ENCODE assay signal across 29 cellular contexts in the genomic region with DNA sequence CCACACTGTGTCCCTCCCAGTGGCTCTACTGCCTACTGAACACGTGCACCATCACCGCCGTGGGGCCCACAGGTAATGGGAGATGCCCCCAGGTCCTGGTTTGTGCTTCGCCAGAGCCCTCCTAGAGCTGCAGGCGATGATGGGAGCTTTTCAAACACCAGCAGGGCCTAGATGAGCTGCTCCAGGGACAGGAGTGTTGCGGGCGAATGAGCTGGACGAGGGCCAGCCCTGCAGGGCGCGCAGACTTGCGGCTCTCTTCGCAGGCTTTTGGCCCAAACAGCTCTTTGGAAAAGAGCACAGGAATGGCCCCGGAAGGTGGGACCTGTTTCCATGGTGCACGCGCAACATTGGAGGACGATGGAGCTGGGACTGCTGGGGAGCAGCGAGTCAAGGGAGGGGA.
A peak's percentile ranks its signal among the peaks of the same experiment; 100 is the strongest.
DNase-seq lines count a peak whose midpoint lies in the region; ATAC-seq and TF ChIP-seq lines count a peak whose summit lies in the region.
"Had no signal": no experiment of that assay in that cellular context is flagged by ENCODE, and none has a peak within 500 bp of the region (broad histone marks: within the 10 kb centered on the region; RNA-seq: fewer than 3 reads in every experiment).

No MANE protein-coding gene starts in this region.

- H3K4me3 ChIP-seq in SK-N-SH (ENCODE audit: low read depth in 2 of 2, low read length in 1 of 2): no peak overlapping the region
- H3K4me3 ChIP-seq: HAP-1, prostate gland, stomach, uterus had no signal

- no peak overlapping the region for H3K9ac ChIP-seq in SK-N-SH

- H3K27ac ChIP-seq in SK-N-SH (ENCODE audit: low read depth in 2 of 2, low read length in 1 of 2): no peak overlapping the region
- H3K27ac ChIP-seq: prostate gland, stomach, uterus had no signal

- peak; percentile 43 for DNase-seq in SK-N-SH
- peak; percentile 24 for DNase-seq in NCI-H1694 treated with DMSO at 0.1 percent for 48 hours (lab: John Stamatoyannopoulos, UW)
- DNase-seq in astrocyte of the hippocampus (ENCODE audit: low read depth, low spot score): peak; percentile 39
- DNase-seq in HuH-7 (ENCODE audit: low spot score): no peak
- DNase-seq: ACHN; activated CD4-positive, CD25-positive, alpha-beta regulatory T cell treated with anti-CD3 and anti-CD28 coated beads, Interleukin-2, amount 50 U/mL, for 72 hours; activated CD8-positive, alpha-beta memory T cell treated with anti-CD3 and anti-CD28 coated beads, Interleukin-2, amount 50 U/mL, for 48 hours; activated CD8-positive, alpha-beta T cell treated with anti-CD3 and anti-CD28 coated beads for 36 hours; activated naive CD4-positive, alpha-beta T cell treated with anti-CD3 and anti-CD28 coated beads for 36 hours; dermis blood vessel endothelial cell; DND-41; foreskin fibroblast; GF-D8; head of caudate nucleus; Karpas-422; naive B cell; NCI-H1436 treated with DMSO at 0.1 percent for 48 hours; NCI-H2227 treated with DMSO at 0.1 percent for 48 hours; RPMI8226; stimulated activated CD8-positive, alpha-beta memory T cell treated with anti-CD3 and anti-CD28 coated beads, Interleukin-4, amount 100 ng/mL, for 48 hours; stomach; uterus had no signal

- TF ChIP-seq RAD21 in SK-N-SH (IDR thresholded peaks at IDR 0.05; ENCODE audit: low read length): no peak

- no peak overlapping the region for H3K4me2 ChIP-seq in SK-N-SH

- no peaks in the 10 kb centered on the region for H4K20me1 ChIP-seq in SK-N-SH (ENCODE audit: insufficient read depth)

- CTCF ChIA-PET in SK-N-SH (lab: Yijun Ruan, JAX): interaction anchor here (0.7 kb wide), 1 partner anchor 408 kb away, joined by 3 read pairs; no protein-coding TSS in a partner anchor

- no peaks in the 10 kb centered on the region for H3K79me2 ChIP-seq in SK-N-SH (ENCODE audit: insufficient read depth)

- no peaks in the 10 kb centered on the region for H3F3A ChIP-seq in SK-N-SH (replicated peaks; ENCODE audit: insufficient read depth)

- H3K36me3 ChIP-seq in SK-N-SH (replicated peaks in 1 of 2; ENCODE audit: control insufficient read depth in 1 of 2, insufficient read depth in 2 of 2, low read length in 1 of 2): no peaks in the 10 kb centered on the region
- H3K36me3 ChIP-seq: HAP-1, prostate gland, stomach, uterus had no signal

- TF ChIP-seq EP300 in SK-N-SH (IDR thresholded peaks at IDR 0.05; ENCODE audit: borderline replicate concordance in 1 of 2, low read depth in 1 of 2, low read length in 1 of 2): no peak

- no peak for TF ChIP-seq CTCF in SK-N-SH (IDR thresholded peaks at IDR 0.05)

- no peaks in the 10 kb centered on the region for H3K9me2 ChIP-seq in SK-N-SH

- no peaks in the 10 kb centered on the region for H3K27me3 ChIP-seq in SK-N-SH (ENCODE audit: insufficient read depth)
- H3K27me3 ChIP-seq: uterus had no signal

- H3K4me1 ChIP-seq in SK-N-SH (ENCODE audit: control insufficient read depth in 1 of 2, insufficient read depth in 2 of 2, low read depth in 1 of 2, low read length in 1 of 2): peaks cover 0 to 2% of the 10 kb centered on the region in 2 experiments; a peak in 1 of 4 replicates
- H3K4me1 ChIP-seq: prostate gland, stomach, uterus had no signal

- no peaks in the 10 kb centered on the region for H3K9me3 ChIP-seq in SK-N-SH
- H3K9me3 ChIP-seq: HAP-1, prostate gland, stomach, uterus had no signal

- no peak overlapping the region for H2AFZ ChIP-seq in SK-N-SH (ENCODE audit: low read depth)

- POLR2A ChIA-PET in SK-N-SH (lab: Yijun Ruan, JAX): no interaction called here

- WGBS in SK-N-SH (ENCODE audit: low lambda C conversion rate): 71% methylated on average over 14 of the region's 17 CpGs

- no peak for ATAC-seq in SK-N-SH treated with all-trans-retinoic acid at 6 μM for 48 hours
- no peak for ATAC-seq in GM19395 (IDR thresholded peaks at IDR 0.05; ENCODE audit: unreplicated experiment)
- ATAC-seq in HG03045 (IDR thresholded peaks at IDR 0.05; ENCODE audit: unreplicated experiment): no peak
- ATAC-seq: activated CD8-positive, alpha-beta T cell treated with anti-CD3 and anti-CD28 coated beads for 36 hours; HepG2; sciatic nerve had no signal

TF ChIP-seq in SK-N-SH, 30 proteins besides CTCF, POLR2A, EP300 and RAD21:
- no peak for TF ChIP-seq NRF1 (IDR thresholded peaks at IDR 0.05; ENCODE audit: low read depth, low read length)
- no peak for TF ChIP-seq CHD2 (IDR thresholded peaks at IDR 0.05; ENCODE audit: low read length, partially characterized antibody)
- no peak for TF ChIP-seq TEAD4 (IDR thresholded peaks at IDR 0.05; ENCODE audit: borderline replicate concordance, insufficient read depth)
- no peak for TF ChIP-seq TAF1 (IDR thresholded peaks at IDR 0.05; ENCODE audit: borderline replicate concordance, low read depth, low read length)
- TF ChIP-seq GATA2 (CRISPR knock-in tag; IDR thresholded peaks at IDR 0.05): no peak
- no peak for TF ChIP-seq RFX5 (IDR thresholded peaks at IDR 0.05; ENCODE audit: low read length)
- no peak for TF ChIP-seq NFIC (IDR thresholded peaks at IDR 0.05; ENCODE audit: borderline replicate concordance)
- TF ChIP-seq FOXM1 (IDR thresholded peaks at IDR 0.05; ENCODE audit: low read depth): no peak

TF ChIP-seq in SK-N-SH treated with all-trans-retinoic acid at 6 μM for 48 hours, 23 proteins besides CTCF, POLR2A, EP300 and RAD21:
- TF ChIP-seq ZNF70 (CRISPR knock-in tag; IDR thresholded peaks at IDR 0.05): no peak
- no peak for TF ChIP-seq ZFP3 (CRISPR knock-in tag; IDR thresholded peaks at IDR 0.05)
- TF ChIP-seq BACH2 (CRISPR knock-in tag; IDR thresholded peaks at IDR 0.05; ENCODE audit: borderline replicate concordance): no peak
- no peak for TF ChIP-seq PATZ1 (CRISPR knock-in tag; IDR thresholded peaks at IDR 0.05; ENCODE audit: borderline replicate concordance)
- TF ChIP-seq, protein P1, sequence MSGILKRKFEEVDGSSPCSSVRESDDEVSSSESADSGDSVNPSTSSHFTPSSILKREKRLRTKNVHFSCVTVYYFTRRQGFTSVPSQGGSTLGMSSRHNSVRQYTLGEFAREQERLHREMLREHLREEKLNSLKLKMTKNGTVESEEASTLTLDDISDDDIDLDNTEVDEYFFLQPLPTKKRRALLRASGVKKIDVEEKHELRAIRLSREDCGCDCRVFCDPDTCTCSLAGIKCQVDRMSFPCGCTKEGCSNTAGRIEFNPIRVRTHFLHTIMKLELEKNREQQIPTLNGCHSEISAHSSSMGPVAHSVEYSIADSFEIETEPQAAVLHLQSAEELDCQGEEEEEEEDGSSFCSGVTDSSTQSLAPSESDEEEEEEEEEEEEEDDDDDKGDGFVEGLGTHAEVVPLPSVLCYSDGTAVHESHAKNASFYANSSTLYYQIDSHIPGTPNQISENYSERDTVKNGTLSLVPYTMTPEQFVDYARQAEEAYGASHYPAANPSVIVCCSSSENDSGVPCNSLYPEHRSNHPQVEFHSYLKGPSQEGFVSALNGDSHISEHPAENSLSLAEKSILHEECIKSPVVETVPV (CRISPR knock-in tag; IDR thresholded peaks at IDR 0.05): no peak
- TF ChIP-seq SNAI2 (CRISPR knock-in tag; IDR thresholded peaks at IDR 0.05): no peak
- TF ChIP-seq ZNF8 (CRISPR knock-in tag; IDR thresholded peaks at IDR 0.05): no peak
- TF ChIP-seq ISL1 (CRISPR knock-in tag; IDR thresholded peaks at IDR 0.05): no peak
- TF ChIP-seq CSDC2 (CRISPR knock-in tag; IDR thresholded peaks at IDR 0.05): no peak
